In genomic region chr16:58661199-58661830, GRCh38 we compare ENCODE assay signal across 1 cellular context.
TF ChIP-seq lines count a peak whose summit lies in the region.

No MANE protein-coding gene starts in this region.

TF ChIP-seq in K562, 482 proteins besides CTCF, POLR2A, EP300 and RAD21 (continued from another document):
- TF ChIP-seq ZBTB49 (CRISPR knock-in tag; IDR thresholded peaks at IDR 0.05; ENCODE audit: borderline replicate concordance) = no peak
- no peak for TF ChIP-seq ZFPM2 (CRISPR knock-in tag; IDR thresholded peaks at IDR 0.05)
TF ChIP-seq in K562: peak in this region for 12.
